ENCODE assay signal across 8 cellular contexts in the genomic region with DNA sequence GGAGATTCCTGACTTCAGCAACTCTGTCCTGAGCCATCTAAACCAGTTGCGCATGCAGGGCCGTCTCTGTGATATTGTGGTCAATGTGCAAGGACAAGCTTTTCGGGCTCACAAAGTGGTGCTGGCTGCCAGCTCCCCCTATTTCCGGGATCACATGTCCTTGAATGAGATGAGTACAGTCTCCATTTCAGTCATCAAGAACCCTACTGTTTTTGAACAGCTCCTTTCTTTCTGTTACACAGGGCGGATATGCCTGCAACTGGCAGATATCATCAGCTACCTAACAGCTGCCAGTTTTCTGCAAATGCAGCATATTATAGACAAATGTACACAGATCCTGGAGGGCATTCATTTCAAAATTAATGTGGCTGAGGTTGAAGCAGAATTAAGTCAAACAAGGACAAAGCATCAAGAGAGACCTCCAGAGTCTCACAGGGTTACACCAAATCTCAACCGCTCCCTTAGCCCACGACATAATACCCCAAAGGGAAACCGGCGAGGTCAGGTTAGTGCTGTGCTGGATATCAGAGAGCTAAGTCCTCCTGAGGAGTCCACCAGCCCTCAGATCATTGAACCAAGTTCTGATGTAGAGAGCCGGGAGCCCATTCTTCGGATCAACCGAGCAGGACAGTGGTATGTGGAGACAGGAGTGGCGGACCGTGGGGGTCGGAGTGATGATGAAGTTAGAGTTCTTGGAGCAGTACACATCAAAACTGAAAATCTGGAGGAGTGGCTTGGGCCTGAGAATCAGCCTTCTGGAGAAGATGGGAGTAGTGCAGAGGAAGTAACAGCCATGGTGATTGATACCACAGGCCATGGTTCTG. TPM values are rescaled to one million over a fixed set of nuclear protein-coding genes. Genes with fewer than 3 reads are reported as not detected.
A peak's percentile ranks its signal among the peaks of the same experiment; 100 is the strongest.
DNase-seq lines count a peak whose midpoint lies in the region; ATAC-seq and TF ChIP-seq lines count a peak whose summit lies in the region.

No MANE protein-coding gene starts in this region.

- H3K36me3 ChIP-seq in left lung (peaks cover 0 to 37% of the 10 kb centered on the region in 2 donors), smooth muscle cell (ENCODE audit: low read depth) (peaks cover 3% of the 10 kb centered on the region)

- H3K27ac Mint-ChIP-seq in T-cell = peak overlapping the region; percentile 87 to 88

- peaks cover 64 to 70% (median 68%) of the 10 kb centered on the region in 3 donors for H3K4me1 Mint-ChIP-seq in T-cell

- no peaks in the 10 kb centered on the region for H3K9me3 Mint-ChIP-seq in T-cell

- peak overlapping the region; percentile 56 to 92 (median 57) for H3K4me3 Mint-ChIP-seq in T-cell

- H3K27ac ChIP-seq in left lung (peak overlapping the region; percentile 97 to 99), smooth muscle cell (ENCODE audit: low read depth) (no peak overlapping the region)

- DNase-seq in Ammon's horn (ENCODE audit: low spot score) (peak; percentile 50), T-cell (peak in 22 of 34 experiments; percentile 7 to 31 (median 17)), left lung (no peak), NCI-H524 treated with DMSO at 0.1 percent for 48 hours (lab: John Stamatoyannopoulos, UW) (no peak), smooth muscle cell (lab: John Stamatoyannopoulos, UW; ENCODE audit: unreplicated experiment) (no peak)

- H3K4me1 ChIP-seq in left lung (peaks cover 31 to 58% of the 10 kb centered on the region in 2 donors), smooth muscle cell (ENCODE audit: low read depth) (peaks cover 22% of the 10 kb centered on the region)

- no peaks in the 10 kb centered on the region for H3K27me3 Mint-ChIP-seq in T-cell

- intact Hi-C loops in left lung (cut with DNase I) = no loop called here

- H3K4me2 ChIP-seq in smooth muscle cell = no peak overlapping the region

- H3F3A ChIP-seq in smooth muscle cell (ENCODE audit: low read depth) = peaks cover 13% of the 10 kb centered on the region

- H3K4me3 ChIP-seq in left lung = no peak overlapping the region
- H3K4me3 ChIP-seq in smooth muscle cell = no peak overlapping the region

- POLR2A ChIA-PET in T-cell (lab: Charles Lee) = interaction anchor here (0.6 to 0.8 kb wide), 4 partner anchors 106 to 1153 kb away, joined by 3 to 6 read pairs (median 5); no protein-coding TSS in a partner anchor

- no peaks in the 10 kb centered on the region for H3K9me3 ChIP-seq in left lung
- H3K9me3 ChIP-seq in smooth muscle cell (replicated peaks; ENCODE audit: low read depth) = no peaks in the 10 kb centered on the region

- H3K27me3 ChIP-seq in left lung = no peaks in the 10 kb centered on the region
- no peaks in the 10 kb centered on the region for H3K27me3 ChIP-seq in smooth muscle cell (ENCODE audit: low read depth)

- TF ChIP-seq CTCF in left lung (IDR thresholded peaks at IDR 0.05) (no peak), smooth muscle cell (IDR thresholded peaks at IDR 0.05; ENCODE audit: borderline replicate concordance, insufficient read depth, poor library complexity, severe bottlenecking) (no peak)

- in situ Hi-C loops in GM18951 (cut with MboI; ENCODE audit: low sequenced_read_pairs, unreplicated experiment) = no loop called here

- TF ChIP-seq POLR2A in GM18951 (IDR thresholded peaks at IDR 0.05; ENCODE audit: extremely low read depth, insufficient read depth, insufficient read length) = peak; percentile 40

- peaks cover 37% of the 10 kb centered on the region for H3K79me2 ChIP-seq in smooth muscle cell (ENCODE audit: low read depth)

- peaks cover 31% of the 10 kb centered on the region for H3K36me3 Mint-ChIP-seq in T-cell

- H2AFZ ChIP-seq in smooth muscle cell (ENCODE audit: low read depth) = no peak overlapping the region

- peaks cover 22% of the 10 kb centered on the region for H4K20me1 ChIP-seq in smooth muscle cell (ENCODE audit: low read depth)

- ATAC-seq in T-cell (replicated peaks in 1 of 4) (no peak), left lung (no peak), GM21447 (IDR thresholded peaks at IDR 0.05; ENCODE audit: unreplicated experiment) (no peak), GM18502 (IDR thresholded peaks at IDR 0.05; ENCODE audit: poor library complexity, unreplicated experiment) (no peak)

- WGBS in smooth muscle cell (ENCODE audit: low lambda C conversion rate) = 97% methylated on average over 15 of the region's 15 CpGs

- no peak overlapping the region for H3K9ac ChIP-seq in smooth muscle cell (ENCODE audit: low read depth)

- CTCF ChIA-PET in T-cell (lab: Charles Lee) = interaction anchor here in 1 of 2 donors (1.1 kb wide), 1 partner anchor 453 kb away, joined by 3 read pairs; no protein-coding TSS in a partner anchor

RNA-seq across cellular contexts. Expression of a gene that starts 2.3 kb away (rescaled TPM):
- total RNA-seq in T-cell (10 to 100 TPM; 17.6 to 24.7 (median 22.4) TPM), left lung (10 to 100 TPM; 10.0 to 11.6 TPM), smooth muscle cell (6.6 and 9.1 TPM in 2 replicates)
- polyA plus RNA-seq in smooth muscle cell = 0.77 and 0.98 TPM in 2 replicates

RNA-seq across cellular contexts. Expression of a gene that starts 2.7 kb away (rescaled TPM):
- total RNA-seq in T-cell = 100 to 1,000 TPM; 638 to 881 (median 772) TPM
- total RNA-seq in left lung = 100 to 1,000 TPM; 260 to 261 TPM
- total RNA-seq in smooth muscle cell = 206 and 276 TPM in 2 replicates
- polyA plus RNA-seq in smooth muscle cell = 104 and 156 TPM in 2 replicates

RNA-seq across cellular contexts. Expression of a gene that starts 45.8 kb away (rescaled TPM):
- 10 to 100 TPM in 3 of 5 donors, 1 to 10 TPM in 2; 8.1 to 12.7 (median 10.3) TPM for total RNA-seq in T-cell
- total RNA-seq in left lung = 1 to 10 TPM; 7.2 to 8.3 TPM
- 14.6 and 15.6 TPM in 2 replicates for total RNA-seq in smooth muscle cell
- polyA plus RNA-seq in smooth muscle cell = 3.5 and 6.1 TPM in 2 replicates

RNA-seq across cellular contexts. Expression of a gene that starts 46.0 kb away (rescaled TPM):
- total RNA-seq in T-cell = 10 to 100 TPM in 3 of 5 donors, 1 to 10 TPM in 2; 4.9 to 14.1 (median 13.6) TPM
- 10 to 100 TPM; 20.5 to 21.1 TPM for total RNA-seq in left lung
- 16.9 and 19.3 TPM in 2 replicates for total RNA-seq in smooth muscle cell
- 7.7 and 10.1 TPM in 2 replicates for polyA plus RNA-seq in smooth muscle cell

RNA-seq across cellular contexts. Expression of a gene that starts 46.7 kb away (rescaled TPM):
- 1 to 10 TPM in 1 of 5 donors, under 1 TPM in 2, not detected in 2; 0.72 to 1.3 (median 0.95) TPM for total RNA-seq in T-cell
- total RNA-seq in left lung = under 1 TPM; 0.29 to 0.44 TPM
- 0.49 and 0.63 TPM in 2 replicates for total RNA-seq in smooth muscle cell
- 0.56 TPM in 1 of 2 replicates, not detected in the other for polyA plus RNA-seq in smooth muscle cell

Comparison
In these comparisons a context has a peak if more than half of its experiments do, and no peak if none do; other contexts are left out.
1. DNase-seq: peak in Ammon's horn (single experiment) and T-cell (22 of 34); none in left lung (0 of 2), NCI-H524 treated with DMSO at 0.1 percent for 48 hours (single experiment) and smooth muscle cell (single experiment).